8 cellular contexts compared by ENCODE assay signal in genomic region chr6:106085984-106086832, GRCh38. TPM values are rescaled to one million over a fixed set of nuclear protein-coding genes. Genes with fewer than 3 reads are reported as not detected.
DNase-seq lines count a peak whose midpoint lies in the region; ATAC-seq and TF ChIP-seq lines count a peak whose summit lies in the region.

TSS of gene PRDM1 (plus strand) at chr6:106086336. CDS start at chr6:106086554, 218 bp downstream.

- peak; percentile 97 to 98 for DNase-seq in AML-193 (lab: John Stamatoyannopoulos, UW)
- DNase-seq in NCI-H524 (lab: John Stamatoyannopoulos, UW), result peak; percentile 89 to 96
- peak; percentile 81 for DNase-seq in activated CD4-positive, alpha-beta T cell treated with anti-CD3 and anti-CD28 coated beads, Interleukin-2, amount 10 ng/mL, durations not matched to agents 7 days and 5 days
- peak; percentile 77 for DNase-seq in dermis blood vessel endothelial cell
- peak; percentile 90 for DNase-seq in lung (ENCODE audit: low spot score)
- peak; percentile 46 to 62 (median 53) for DNase-seq in stimulated activated CD4-positive, alpha-beta T cell treated with anti-CD3 and anti-CD28 coated beads, TNF-alpha, amount 100 ng/mL, for 48 hours (ENCODE audit: low read depth in 3 of 3)

- CTCF ChIA-PET in activated CD4-positive, alpha-beta T cell treated with anti-CD3 and anti-CD28 coated beads, Interleukin-2, amount 10 ng/mL, durations not matched to agents 7 days and 5 days (lab: Charles Lee), result interaction anchor here (0.7 to 2.8 kb wide), 21 partner anchors 9 to 629 kb away, joined by 3 to 13 read pairs (median 5); no protein-coding TSS in a partner anchor

- 0 to 1% methylated on average over 44 of the region's 44 CpGs for WGBS in lung, 2 donors

- peaks cover 0 to 3% of the 10 kb centered on the region in 2 donors for H3K4me1 ChIP-seq in lung (ENCODE audit: control insufficient read depth in 2 of 2, insufficient read depth in 2 of 2, low read length in 2 of 2)

- H3K9me3 Mint-ChIP-seq in activated CD4-positive, alpha-beta T cell treated with anti-CD3 and anti-CD28 coated beads, Interleukin-2, amount 10 ng/mL, durations not matched to agents 7 days and 5 days, result no peaks in the 10 kb centered on the region

- H3K4me3 Mint-ChIP-seq in activated CD4-positive, alpha-beta T cell treated with anti-CD3 and anti-CD28 coated beads, Interleukin-2, amount 10 ng/mL, durations not matched to agents 7 days and 5 days, result peak within 1 kb of the TSS; percentile 80

- H3K4me1 Mint-ChIP-seq in activated CD4-positive, alpha-beta T cell treated with anti-CD3 and anti-CD28 coated beads, Interleukin-2, amount 10 ng/mL, durations not matched to agents 7 days and 5 days, result peaks cover 88% of the 10 kb centered on the region

- peaks cover 42% of the 10 kb centered on the region for H3K36me3 Mint-ChIP-seq in activated CD4-positive, alpha-beta T cell treated with anti-CD3 and anti-CD28 coated beads, Interleukin-2, amount 10 ng/mL, durations not matched to agents 7 days and 5 days (ENCODE audit: low read depth)

- peak within 1 kb of the TSS; percentile 52 for H3K4me3 ChIP-seq in lung

- H3K27me3 Mint-ChIP-seq in activated CD4-positive, alpha-beta T cell treated with anti-CD3 and anti-CD28 coated beads, Interleukin-2, amount 10 ng/mL, durations not matched to agents 7 days and 5 days, result peaks cover 36% of the 10 kb centered on the region

- TF ChIP-seq CTCF in lung (IDR thresholded peaks at IDR 0.05; ENCODE audit: control extremely low read depth, extremely low read depth), result no peak

- no peaks in the 10 kb centered on the region for H3K9me3 ChIP-seq in lung (ENCODE audit: control insufficient read depth in 2 of 2, insufficient read depth in 1 of 2, low read length in 1 of 2)

- peak within 1 kb of the TSS; percentile 66 to 78 for H3K27ac ChIP-seq in lung (ENCODE audit: low read depth in 1 of 2, low read length in 1 of 2)

- ATAC-seq in GM19025 (IDR thresholded peaks at IDR 0.05; ENCODE audit: low read depth, unreplicated experiment) (peak; percentile 69), HG03196 (IDR thresholded peaks at IDR 0.05; ENCODE audit: unreplicated experiment) (peak; percentile 78), lung (ENCODE audit: insufficient read depth, low FRiP score) (peak; percentile 75)

- POLR2A ChIA-PET in activated CD4-positive, alpha-beta T cell treated with anti-CD3 and anti-CD28 coated beads, Interleukin-2, amount 10 ng/mL, durations not matched to agents 7 days and 5 days (lab: Charles Lee), result interaction anchor here (0.8 to 1.4 kb wide), 5 partner anchors 11 to 186 kb away, joined by 3 to 4 read pairs (median 4); no protein-coding TSS in a partner anchor

- no peaks in the 10 kb centered on the region for H3K27me3 ChIP-seq in lung (ENCODE audit: control insufficient read depth, insufficient read depth)

- H3K36me3 ChIP-seq in lung (ENCODE audit: control insufficient read depth in 2 of 2, insufficient read depth in 2 of 2, low read length in 2 of 2), result no peaks in the 10 kb centered on the region

- H3K27ac Mint-ChIP-seq in activated CD4-positive, alpha-beta T cell treated with anti-CD3 and anti-CD28 coated beads, Interleukin-2, amount 10 ng/mL, durations not matched to agents 7 days and 5 days, result peak within 1 kb of the TSS; percentile 72

RNA-seq across cellular contexts. Expression of gene PRDM1, which starts in this region (rescaled TPM):
- 10 to 100 TPM; 27.1 to 30.8 TPM for total RNA-seq in activated CD4-positive, alpha-beta T cell treated with anti-CD3 and anti-CD28 coated beads, Interleukin-2, amount 10 ng/mL, durations not matched to agents 7 days and 5 days
- 1.4 and 9.5 TPM in 2 replicates for total RNA-seq in dermis blood vessel endothelial cell
- 10 to 100 TPM in 1 of 2 donors, 1 to 10 TPM in 1; 9.5 to 12.4 TPM for total RNA-seq in lung
- polyA plus RNA-seq in lung, result 1 to 10 TPM; 2.3 to 8.1 TPM

Comparison
In these comparisons a context has a peak if more than half of its experiments do, and no peak if none do; other contexts are left out.
1. Peak in every context shown above with its lines: DNase-seq, ATAC-seq, H3K4me3 ChIP-seq and H3K27ac ChIP-seq.